In genomic region chr16:86761117-86761971, GRCh38 we compare ENCODE assay signal across 8 cellular contexts.
DNase-seq lines count a peak whose midpoint lies in the region; ATAC-seq and TF ChIP-seq lines count a peak whose summit lies in the region.

No MANE protein-coding gene starts in this region.

- peaks cover 6 to 70% (median 8%) of the 10 kb centered on the region in 3 donors for H3K27me3 ChIP-seq in psoas muscle (ENCODE audit: insufficient read depth in 3 of 3, low read length in 2 of 3)

- H3K27ac ChIP-seq in psoas muscle = no peak overlapping the region

- H3K27me3 Mint-ChIP-seq in activated T-cell treated with anti-CD3 and anti-CD28 coated beads, Interleukin-2, amount 50 U/mL, for 4 hours (ENCODE audit: low read depth) = peaks cover 43% of the 10 kb centered on the region

- peak; percentile 46 to 66 for ATAC-seq in activated T-cell treated with anti-CD3 and anti-CD28 coated beads, Interleukin-2, amount 50 U/mL, for 4 hours
- ATAC-seq in psoas muscle (peak in 3 of 4 donors; percentile 46 to 67 (median 63)), HG03439 (IDR thresholded peaks at IDR 0.05; ENCODE audit: unreplicated experiment) (no peak)

- TF ChIP-seq CTCF in GM10266 (IDR thresholded peaks at IDR 0.05; ENCODE audit: control insufficient read depth, insufficient read depth, low read depth, missing control alignments) (peak; percentile 63), psoas muscle (IDR thresholded peaks at IDR 0.05) (peak; percentile 66)

- H3K4me3 Mint-ChIP-seq in activated T-cell treated with anti-CD3 and anti-CD28 coated beads, Interleukin-2, amount 50 U/mL, for 4 hours = no peak overlapping the region

- H3K4me3 ChIP-seq in psoas muscle = no peak overlapping the region

- no peaks in the 10 kb centered on the region for H3K36me3 ChIP-seq in psoas muscle (ENCODE audit: insufficient read depth in 1 of 2, low read depth in 1 of 2)

- H3K36me3 Mint-ChIP-seq in activated T-cell treated with anti-CD3 and anti-CD28 coated beads, Interleukin-2, amount 50 U/mL, for 4 hours (ENCODE audit: insufficient read depth) = no peaks in the 10 kb centered on the region

- peak; percentile 39 for DNase-seq in GM10266 (ENCODE audit: extremely low spot score)
- peak; percentile 27 for DNase-seq in NCI-H2171 (lab: John Stamatoyannopoulos, UW)
- DNase-seq in activated T-cell treated with anti-CD3 and anti-CD28 coated beads, Interleukin-2, amount 50 U/mL, for 4 hours = peak; percentile 30
- peak; percentile 43 for DNase-seq in glomerular visceral epithelial cell (ENCODE audit: extremely low spot score)
- peak; percentile 47 to 63 for DNase-seq in psoas muscle
- no peak for DNase-seq in hippocampal formation (lab: John Stamatoyannopoulos, UW)
- DNase-seq in G401 (ENCODE audit: low spot score) = no peak

- no peaks in the 10 kb centered on the region for H3K9me3 ChIP-seq in psoas muscle

- no peaks in the 10 kb centered on the region for H3K4me1 Mint-ChIP-seq in activated T-cell treated with anti-CD3 and anti-CD28 coated beads, Interleukin-2, amount 50 U/mL, for 4 hours (ENCODE audit: low read depth)

- WGBS in psoas muscle, 3 donors = 16 to 33% (median 32%) methylated on average over 28 of the region's 28 CpGs

- in situ Hi-C loops in G401 (cut with HindIII; ENCODE audit: low sequenced_read_pairs) = no loop called here

- intact Hi-C loops in psoas muscle (cut with DNase I) = no loop called here

- H3K4me1 ChIP-seq in psoas muscle = no peaks in the 10 kb centered on the region

- H3K9me3 Mint-ChIP-seq in activated T-cell treated with anti-CD3 and anti-CD28 coated beads, Interleukin-2, amount 50 U/mL, for 4 hours = no peaks in the 10 kb centered on the region

Comparison
In these comparisons a context has a peak if more than half of its experiments do, and no peak if none do; other contexts are left out.
1. DNase-seq: peak in GM10266 (single experiment), NCI-H2171 (single experiment), activated T-cell treated with anti-CD3 and anti-CD28 coated beads, Interleukin-2, amount 50 U/mL, for 4 hours (single experiment), glomerular visceral epithelial cell (single experiment) and psoas muscle (2 of 2); none in hippocampal formation (0 of 2) and G401 (single experiment).